ENCODE assay signal across 8 cellular contexts in the genomic region with DNA sequence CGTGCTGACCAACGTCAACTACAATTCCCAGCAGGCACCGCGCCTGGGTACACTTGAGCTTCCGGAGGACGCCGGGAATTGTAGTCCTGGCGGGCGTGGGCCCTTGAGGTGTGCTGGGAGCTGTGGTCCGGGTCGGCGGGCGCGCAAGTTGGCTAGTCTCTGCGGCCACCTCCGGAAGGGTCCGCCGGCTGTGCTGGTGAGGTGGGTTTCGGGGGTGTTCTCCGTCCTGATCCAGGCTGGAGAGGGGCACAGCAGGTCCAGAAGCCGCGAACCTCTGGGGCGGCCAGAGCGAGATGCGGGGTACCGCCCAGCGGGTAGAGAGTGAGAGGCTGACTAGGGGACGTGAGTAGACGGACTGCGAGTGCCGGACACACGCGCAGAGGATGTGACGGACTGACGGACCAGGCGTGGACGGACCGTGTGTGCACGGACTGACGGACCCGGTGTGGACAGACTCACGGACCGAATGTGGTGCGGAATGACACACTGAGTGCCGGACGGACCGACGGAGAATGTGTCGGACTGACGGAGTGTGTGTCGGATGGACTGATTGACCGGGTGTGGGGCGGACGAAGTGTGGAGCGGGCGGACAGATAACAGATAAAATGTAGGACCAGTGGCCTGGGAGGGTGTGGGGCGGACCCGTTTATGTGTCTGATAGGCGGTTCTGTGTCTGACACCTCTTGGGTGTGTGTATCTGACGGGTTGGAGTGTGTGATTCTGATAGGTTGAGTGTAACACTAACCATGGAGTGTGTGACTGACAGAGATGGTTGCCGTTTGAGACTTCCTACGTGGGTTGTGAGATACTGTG. TPM values are rescaled to one million over a fixed set of nuclear protein-coding genes. Genes with fewer than 3 reads are reported as not detected.
DNase-seq lines count a peak whose midpoint lies in the region; ATAC-seq and TF ChIP-seq lines count a peak whose summit lies in the region.

Gene ZSCAN22, plus strand, starts transcription at position 81 of the 813 bp plus-strand sequence. CDS start 7,809 bp downstream, outside the sequence.

- DNase-seq in ELF-1 (ENCODE audit: low read depth, low spot score) (peak; percentile 96), GOT3 (lab: John Stamatoyannopoulos, UW) (peak; percentile 82), LHCN-M2 (ENCODE audit: low read depth) (peak; percentile 95), RPMI7951 (ENCODE audit: low read depth) (peak; percentile 97), fibroblast of the conjunctiva (ENCODE audit: low read depth) (peak; percentile 89), nephron progenitor cell (peak; percentile 96)
- peak; percentile 90 for DNase-seq in stimulated activated naive CD4-positive, alpha-beta T cell treated with Interleukin-2 at 50 U/mL for 16 hours (lab: John Stamatoyannopoulos, UW)

- no peak within 1 kb of the TSS for H3K27ac Mint-ChIP-seq in activated T-helper 17 cell treated with anti-CD3 and anti-CD28 coated beads, Interleukin-2, amount 50 U/mL, for 72 hours
- no peak within 1 kb of the TSS for H3K27ac Mint-ChIP-seq in nephron progenitor cell

- H3K27me3 Mint-ChIP-seq in activated T-helper 17 cell treated with anti-CD3 and anti-CD28 coated beads, Interleukin-2, amount 50 U/mL, for 72 hours: no peaks in the 10 kb centered on the region
- peaks cover 3% of the 10 kb centered on the region for H3K27me3 Mint-ChIP-seq in nephron progenitor cell (ENCODE audit: low read depth, poor library complexity)

- peaks cover 5% of the 10 kb centered on the region for H3K4me1 Mint-ChIP-seq in activated T-helper 17 cell treated with anti-CD3 and anti-CD28 coated beads, Interleukin-2, amount 50 U/mL, for 72 hours
- H3K4me1 Mint-ChIP-seq in nephron progenitor cell: peaks cover 18% of the 10 kb centered on the region

- no peak for TF ChIP-seq CTCF in nephron progenitor cell (IDR thresholded peaks at IDR 0.05)

- peak; percentile 89 for ATAC-seq in activated T-helper 17 cell treated with anti-CD3 and anti-CD28 coated beads, Interleukin-2, amount 50 U/mL, for 72 hours (replicated peaks)

- no peaks in the 10 kb centered on the region for H3K9me3 Mint-ChIP-seq in activated T-helper 17 cell treated with anti-CD3 and anti-CD28 coated beads, Interleukin-2, amount 50 U/mL, for 72 hours
- no peaks in the 10 kb centered on the region for H3K9me3 Mint-ChIP-seq in nephron progenitor cell

- no peaks in the 10 kb centered on the region for H3K36me3 Mint-ChIP-seq in activated T-helper 17 cell treated with anti-CD3 and anti-CD28 coated beads, Interleukin-2, amount 50 U/mL, for 72 hours (ENCODE audit: low read depth)
- peaks cover 13% of the 10 kb centered on the region for H3K36me3 Mint-ChIP-seq in nephron progenitor cell (ENCODE audit: low read depth)

- no peak within 1 kb of the TSS for H3K4me3 Mint-ChIP-seq in activated T-helper 17 cell treated with anti-CD3 and anti-CD28 coated beads, Interleukin-2, amount 50 U/mL, for 72 hours
- H3K4me3 Mint-ChIP-seq in nephron progenitor cell: no peak within 1 kb of the TSS

RNA-seq across cellular contexts. Expression of gene ZSCAN22, which starts in this region (rescaled TPM):
- total RNA-seq in LHCN-M2 (2014; rRNA removed): 2.6 and 3.5 TPM in 2 replicates
- 1.8 TPM for polyA plus RNA-seq in LHCN-M2 (2012)
- total RNA-seq in RPMI7951 (2014; rRNA removed; shearing (Covaris generic)): 2.9 and 4.1 TPM in 2 replicates
- 1 to 10 TPM; 4.3 to 6.1 TPM for total RNA-seq in activated T-helper 17 cell treated with anti-CD3 and anti-CD28 coated beads, Interleukin-2, amount 50 U/mL, for 72 hours

Comparison
In these comparisons a context has a peak if more than half of its experiments do, and no peak if none do; other contexts are left out.
1. Peak in every context shown above with its lines: DNase-seq and ATAC-seq.